Comparison of ENCODE assay signal across 10 cellular contexts in the genomic region with DNA sequence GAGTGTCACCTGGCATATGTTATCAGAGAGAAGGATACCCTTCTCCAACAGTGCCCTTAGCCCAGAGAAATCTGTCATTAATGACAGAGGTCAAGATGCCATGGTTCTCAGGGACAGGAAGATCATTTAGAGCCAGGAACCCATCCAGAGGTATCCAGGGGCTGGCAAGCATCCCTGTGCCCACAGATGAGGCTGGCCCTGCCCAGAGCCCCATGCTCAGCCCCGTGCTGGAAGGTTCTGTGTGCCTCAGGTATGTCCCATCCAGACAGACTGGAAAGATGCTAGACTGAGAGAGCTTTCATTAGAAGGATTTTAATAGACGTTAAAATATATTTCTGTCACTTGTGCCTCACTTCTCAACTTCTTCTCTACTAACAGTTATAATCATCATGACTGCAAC. TPM values are rescaled to one million over a fixed set of nuclear protein-coding genes. Genes with fewer than 3 reads are reported as not detected.
"Had no signal": no experiment of that assay in that cellular context is flagged by ENCODE, and none has a peak within 500 bp of the region (broad histone marks: within the 10 kb centered on the region; RNA-seq: fewer than 3 reads in every experiment).

No MANE protein-coding gene starts in this region.

- ATAC-seq: HCT116, HepG2 had no signal

- H3K9ac ChIP-seq: GM23248 had no signal

- H3K4me1 ChIP-seq: HAP-1 had no signal

- H3K27ac ChIP-seq: GM23248, HL-60 had no signal

- H3K36me3 ChIP-seq: HAP-1 had no signal

- H3K4me3 ChIP-seq: GM23248, HAP-1 had no signal

- H3K9me3 ChIP-seq: HAP-1 had no signal

- DNase-seq: GM23248, GOT3, H7, HFFc6 had no signal

RNA-seq across cellular contexts. Expression of gene CIDEA, which starts 45.7 kb away (rescaled TPM):
- total RNA-seq: GM23248, H4, H7, HepG2, HFFc6, HT1080 had no signal
